8 cellular contexts compared by ENCODE assay signal in genomic region chr10:119516381-119517234, GRCh38. TPM values are rescaled to one million over a fixed set of nuclear protein-coding genes. Genes with fewer than 3 reads are reported as not detected.
A peak's percentile ranks its signal among the peaks of the same experiment; 100 is the strongest.
DNase-seq lines count a peak whose midpoint lies in the region; ATAC-seq and TF ChIP-seq lines count a peak whose summit lies in the region.

No MANE protein-coding gene starts in this region.

- peak overlapping the region; percentile 65 to 88 (median 78) for H3K4me3 Mint-ChIP-seq in naive thymus-derived CD4-positive, alpha-beta T cell

- CTCF ChIA-PET in naive thymus-derived CD4-positive, alpha-beta T cell (lab: Charles Lee), result interaction anchor here (0.6 to 1.9 kb wide), 7 partner anchors 13 to 317 kb away, joined by 3 to 11 read pairs (median 4); partner anchors contain the start of gene RGS10

- H3K27me3 Mint-ChIP-seq in naive thymus-derived CD4-positive, alpha-beta T cell, result no peaks in the 10 kb centered on the region

- H3K9me3 ChIP-seq in RWPE2 (ENCODE audit: severe bottlenecking) (no peaks in the 10 kb centered on the region), testis (no peaks in the 10 kb centered on the region)
- no peaks in the 10 kb centered on the region for H3K9me3 ChIP-seq in naive thymus-derived CD4-positive, alpha-beta T cell (ENCODE audit: control insufficient read depth in 2 of 3, low read length in 3 of 3)

- in situ Hi-C loops in GM18951 (cut with MboI; ENCODE audit: low sequenced_read_pairs, unreplicated experiment), result no loop called here

- peak overlapping the region; percentile 44 for H3K27ac ChIP-seq in RWPE2 (ENCODE audit: poor library complexity, severe bottlenecking)
- H3K27ac ChIP-seq in naive thymus-derived CD4-positive, alpha-beta T cell (ENCODE audit: low read depth, low read length), result peak overlapping the region; percentile 81
- H3K27ac ChIP-seq in testis, result no peak overlapping the region

- peaks cover 15% of the 10 kb centered on the region for H3K36me3 ChIP-seq in RWPE2 (ENCODE audit: low read depth)
- peaks cover 0 to 51% (median 21%) of the 10 kb centered on the region in 3 experiments for H3K36me3 ChIP-seq in naive thymus-derived CD4-positive, alpha-beta T cell (ENCODE audit: control insufficient read depth in 2 of 3, insufficient read depth in 3 of 3, low read length in 3 of 3)
- no peaks in the 10 kb centered on the region for H3K36me3 ChIP-seq in testis (ENCODE audit: low read depth, missing control alignments)

- ATAC-seq in HG03039 (IDR thresholded peaks at IDR 0.05; ENCODE audit: unreplicated experiment) (peak; percentile 70), RWPE2 (ENCODE audit: low read depth) (peak; percentile 46; the same call in 2 of the 3 replicates)
- peak; percentile 85 for ATAC-seq in naive thymus-derived CD4-positive, alpha-beta T cell

- WGBS in testis, 2 donors, result 79 to 81% methylated on average over 21 of the region's 21 CpGs

- peaks cover 49 to 84% (median 75%) of the 10 kb centered on the region in 7 donors for H3K4me1 Mint-ChIP-seq in naive thymus-derived CD4-positive, alpha-beta T cell

- peaks cover 12% of the 10 kb centered on the region for H3K4me1 ChIP-seq in RWPE2 (ENCODE audit: insufficient read depth, poor library complexity, severe bottlenecking)
- peaks cover 33 to 72% of the 10 kb centered on the region in 2 donors for H3K4me1 ChIP-seq in naive thymus-derived CD4-positive, alpha-beta T cell (ENCODE audit: control insufficient read depth in 2 of 2, insufficient read depth in 2 of 2, low read length in 2 of 2)
- H3K4me1 ChIP-seq in testis, result no peaks in the 10 kb centered on the region

- H3K27ac Mint-ChIP-seq in naive thymus-derived CD4-positive, alpha-beta T cell, result peak overlapping the region; percentile 89 to 98 (median 95)

- peaks cover 0 to 2% (median 0%) of the 10 kb centered on the region in 11 donors for H3K9me3 Mint-ChIP-seq in naive thymus-derived CD4-positive, alpha-beta T cell

- intact Hi-C loops in naive thymus-derived CD4-positive, alpha-beta T cell (cut with micrococcal nuclease), result loop anchor here (1.0 to 2.0 kb wide), 8 partner anchors 10 to 80 kb away; partner anchors contain the start of genes RGS10 (in 2 of the 2) and TIAL1 (in 1 of the 2)
- intact Hi-C loops in testis (cut with DNase I; ENCODE audit: low total_unique reads), result no loop called here

- H3K27me3 ChIP-seq in RWPE2 (ENCODE audit: insufficient read depth, poor library complexity, severe bottlenecking), result no peaks in the 10 kb centered on the region
- H3K27me3 ChIP-seq in naive thymus-derived CD4-positive, alpha-beta T cell (ENCODE audit: control insufficient read depth in 2 of 2, insufficient read depth in 2 of 2, low read length in 2 of 2), result no peaks in the 10 kb centered on the region
- no peaks in the 10 kb centered on the region for H3K27me3 ChIP-seq in testis

- TF ChIP-seq POLR2A in GM18951 (IDR thresholded peaks at IDR 0.05; ENCODE audit: extremely low read depth, insufficient read depth, insufficient read length) (peak; percentile 36), testis (IDR thresholded peaks at IDR 0.05) (no peak)

- POLR2A ChIA-PET in naive thymus-derived CD4-positive, alpha-beta T cell (lab: Charles Lee), result interaction anchor here (0.6 to 11.3 kb wide), 10 partner anchors 9 to 307 kb away, joined by 3 to 160 read pairs (median 5); partner anchors contain the start of gene RGS10

- TF ChIP-seq CTCF in RWPE2 (IDR thresholded peaks at IDR 0.05; ENCODE audit: poor library complexity, severe bottlenecking), result no peak
- no peak for TF ChIP-seq CTCF in testis (IDR thresholded peaks at IDR 0.05)

- H3K36me3 Mint-ChIP-seq in naive thymus-derived CD4-positive, alpha-beta T cell, result peaks cover 4 to 41% (median 27%) of the 10 kb centered on the region in 5 donors

- H3K4me3 ChIP-seq in RWPE2 (ENCODE audit: severe bottlenecking) (no peak overlapping the region), testis (no peak overlapping the region)
- H3K4me3 ChIP-seq in naive thymus-derived CD4-positive, alpha-beta T cell (ENCODE audit: low read length), result peak overlapping the region; percentile 42

- DNase-seq in RWPE2 (ENCODE audit: low spot score), result no peak
- peak; percentile 67 for DNase-seq in activated naive CD4-positive, alpha-beta T cell treated with anti-CD3 and anti-CD28 coated beads, Interleukin-2, amount 50 U/mL, for 16 hours
- DNase-seq in naive thymus-derived CD4-positive, alpha-beta T cell, result peak in 8 of 9 donors; percentile 65 to 81 (median 76)
- DNase-seq in testis, result no peak
- no peak for DNase-seq in NCI-H510A treated with DMSO at 0.1 percent for 48 hours (lab: John Stamatoyannopoulos, UW)
- no peak for DNase-seq in ecto neural progenitor cell (ENCODE audit: low spot score)

RNA-seq across cellular contexts. Expression of gene RGS10, which starts 25.9 kb away (rescaled TPM):
- 100 to 1,000 TPM in 4 of 5 experiments, 10 to 100 TPM in 1; 89.5 to 206 (median 149) TPM for total RNA-seq in naive thymus-derived CD4-positive, alpha-beta T cell
- polyA plus RNA-seq in naive thymus-derived CD4-positive, alpha-beta T cell, result 100 to 1,000 TPM; 407 to 462 TPM
- 1 to 10 TPM; 3.6 to 7.1 TPM for total RNA-seq in testis
- polyA plus RNA-seq in testis (ENCODE audit: insufficient read depth, low read depth, low replicate concordance), result 13.7 TPM

Comparison
In these comparisons a context has a peak if more than half of its experiments do, and no peak if none do; other contexts are left out.
1. DNase-seq: peak in activated naive CD4-positive, alpha-beta T cell treated with anti-CD3 and anti-CD28 coated beads, Interleukin-2, amount 50 U/mL, for 16 hours (single experiment) and naive thymus-derived CD4-positive, alpha-beta T cell (8 of 9); none in RWPE2 (single experiment), testis (single experiment), NCI-H510A treated with DMSO at 0.1 percent for 48 hours (single experiment) and ecto neural progenitor cell (single experiment).
2. H3K27ac ChIP-seq: peak in RWPE2 (single experiment) and naive thymus-derived CD4-positive, alpha-beta T cell (single experiment); none in testis (0 of 2).
3. RNA of gene RGS10, which starts 25.9 kb away (total RNA-seq): 89.5 to 206 TPM in naive thymus-derived CD4-positive, alpha-beta T cell; 3.6 to 7.1 TPM in testis; every median in the first group is over 10 times any median in the second.
4. Peak in every context shown above with its lines, with median percentiles within 50 percentile points of each other: ATAC-seq.